Comparison of ENCODE assay signal across 31 cellular contexts in the genomic region with DNA sequence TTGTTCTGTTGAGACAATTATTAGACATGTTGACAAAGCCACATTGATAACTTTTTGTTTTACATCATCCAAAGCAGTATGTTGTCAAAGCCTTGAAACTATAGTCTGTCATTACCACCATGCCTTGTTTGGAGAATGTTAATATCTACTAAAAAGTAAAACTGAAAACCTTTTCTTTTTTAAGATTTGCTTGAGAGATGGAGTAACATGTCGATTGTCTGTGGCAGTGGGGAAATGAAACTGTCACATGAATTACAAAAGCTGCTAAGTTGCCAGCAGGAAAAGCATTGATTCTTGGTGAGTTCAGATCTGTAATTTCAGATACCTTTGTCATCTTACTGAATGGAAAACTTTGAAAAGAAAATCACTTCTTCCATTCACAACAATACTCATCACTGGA.
DNase-seq lines count a peak whose midpoint lies in the region; ATAC-seq, FAIRE-seq and TF ChIP-seq lines count a peak whose summit lies in the region.
"Had no signal": no experiment of that assay in that cellular context is flagged by ENCODE, and none has a peak within 500 bp of the region (broad histone marks: within the 10 kb centered on the region; RNA-seq: fewer than 3 reads in every experiment).

No MANE protein-coding gene starts in this region.

- no peaks in the 10 kb centered on the region for H3K36me3 Mint-ChIP-seq in activated T-cell treated with anti-CD3 and anti-CD28 coated beads, Interleukin-2, amount 50 U/mL, for 4 hours (ENCODE audit: insufficient read depth)
- H3K36me3 Mint-ChIP-seq: stimulated activated naive B cell treated with anti-CD40 and anti-IgM and Interleukin-4, amounts not matched to agents 10 μg/mL and 1 μg/mL and 100 μg/mL, for 72 hours; type B pancreatic cell had no signal

- in situ Hi-C loops in GM12878 (cut with MboI): no loop called here

- H3K4me3 Mint-ChIP-seq in activated T-cell treated with anti-CD3 and anti-CD28 coated beads, Interleukin-2, amount 50 U/mL, for 4 hours: no peak overlapping the region
- H3K4me3 Mint-ChIP-seq: activated naive CD4-positive, alpha-beta T cell treated with anti-CD3 and anti-CD28 coated beads for 36 hours; neural crest cell; stimulated activated naive B cell treated with anti-CD40 and anti-IgM and Interleukin-4, amounts not matched to agents 10 μg/mL and 1 μg/mL and 100 μg/mL, for 72 hours; type B pancreatic cell had no signal

- H3K9me3 ChIP-seq in GM12878 (replicated peaks; ENCODE audit: control insufficient read depth, insufficient read depth, low read length): no peaks in the 10 kb centered on the region
- H3K9me3 ChIP-seq: adrenal gland, BLaER1, HAP-1, right atrium auricular region had no signal

- no peaks in the 10 kb centered on the region for H3K79me2 ChIP-seq in GM12878 (ENCODE audit: control insufficient read depth, insufficient read depth, low read length)

- RAD21 ChIA-PET in GM12878 (lab: Charles Lee; ENCODE audit: unreplicated experiment): no interaction called here

- ATAC-seq in GM21367 (IDR thresholded peaks at IDR 0.05; ENCODE audit: unreplicated experiment) (peak; percentile 59), HG02610 (IDR thresholded peaks at IDR 0.05; ENCODE audit: unreplicated experiment) (peak; percentile 56), GM12878 (peak; percentile 42; the same call in 2 of the 3 replicates), HG03139 (IDR thresholded peaks at IDR 0.05; ENCODE audit: unreplicated experiment) (no peak)
- ATAC-seq in activated T-cell treated with anti-CD3 and anti-CD28 coated beads, Interleukin-2, amount 50 U/mL, for 4 hours: no peak
- ATAC-seq: K562; left lobe of liver; Panc1; stimulated activated naive B cell treated with anti-CD40 and anti-IgM and Interleukin-4, amounts not matched to agents 10 μg/mL and 1 μg/mL and 100 μg/mL, for 72 hours had no signal

- H3K9ac ChIP-seq in GM12878 (ENCODE audit: control insufficient read depth, insufficient read depth, low read length): no peak overlapping the region
- H3K9ac ChIP-seq: BLaER1 had no signal

- no peaks in the 10 kb centered on the region for H3K4me1 Mint-ChIP-seq in activated T-cell treated with anti-CD3 and anti-CD28 coated beads, Interleukin-2, amount 50 U/mL, for 4 hours (ENCODE audit: low read depth)
- H3K4me1 Mint-ChIP-seq: stimulated activated naive B cell treated with anti-CD40 and anti-IgM and Interleukin-4, amounts not matched to agents 10 μg/mL and 1 μg/mL and 100 μg/mL, for 72 hours had no signal

- BruUV-seq in GM12878 (replicated peaks; lab: Mats Ljungman, UMichigan): no TSS peak

- H3K4me3 ChIP-seq in GM12878: no peak overlapping the region
- H3K4me3 ChIP-seq: adrenal gland, BLaER1, HAP-1, K562, right atrium auricular region had no signal

- TF ChIP-seq CTCF in GM12878 (IDR thresholded peaks at IDR 0.05 in 2 of 3, conservative IDR thresholded peaks at IDR 0.05 in 1 of 3; ENCODE audit: control insufficient read depth in 2 of 3, extremely low read depth in 1 of 3, insufficient read depth in 1 of 3, low read depth in 3 of 3, low read length in 3 of 3): no peak

- no peak overlapping the region for H3K27ac ChIP-seq in GM12878 (ENCODE audit: control insufficient read depth, insufficient read depth)
- H3K27ac ChIP-seq: adrenal gland, BLaER1, right atrium auricular region had no signal

- no peaks in the 10 kb centered on the region for H3K36me3 ChIP-seq in GM12878 (ENCODE audit: control insufficient read depth in 2 of 2, insufficient read depth in 2 of 2, low read length in 1 of 2)
- H3K36me3 ChIP-seq: adrenal gland, BLaER1, HAP-1, right atrium auricular region had no signal

- TF ChIP-seq EP300 in GM12878 (IDR thresholded peaks at IDR 0.05; ENCODE audit: borderline replicate concordance in 1 of 2, control insufficient read depth in 1 of 2, low read depth in 2 of 2, low read length in 2 of 2): no peak

- no peak for TF ChIP-seq POLR2A in GM12878 (IDR thresholded peaks at IDR 0.05; ENCODE audit: low read depth, low read length)

- H3K9me3 Mint-ChIP-seq in activated T-cell treated with anti-CD3 and anti-CD28 coated beads, Interleukin-2, amount 50 U/mL, for 4 hours: no peaks in the 10 kb centered on the region
- H3K9me3 Mint-ChIP-seq: activated naive CD4-positive, alpha-beta T cell treated with anti-CD3 and anti-CD28 coated beads for 36 hours; neural crest cell; stimulated activated naive B cell treated with anti-CD40 and anti-IgM and Interleukin-4, amounts not matched to agents 10 μg/mL and 1 μg/mL and 100 μg/mL, for 72 hours; type B pancreatic cell had no signal

- no peak overlapping the region for H3K4me2 ChIP-seq in GM12878 (ENCODE audit: control insufficient read depth, insufficient read depth)
- H3K4me2 ChIP-seq: BLaER1 had no signal

- no peak for DNase-seq in GM18507 (ENCODE audit: extremely low spot score, insufficient read length, low read depth)
- no peak for DNase-seq in GM12878 (ENCODE audit: low read depth, low spot score)
- DNase-seq in HPDE6-E6E7 (ENCODE audit: extremely low spot score): no peak
- DNase-seq in activated T-cell treated with anti-CD3 and anti-CD28 coated beads, Interleukin-2, amount 50 U/mL, for 4 hours: no peak
- DNase-seq: activated CD4-positive, alpha-beta T cell treated with anti-CD3 and anti-CD28 coated beads, Interleukin-2, amount 50 U/mL, for 48 hours; activated CD4-positive, CD25-positive, alpha-beta regulatory T cell treated with anti-CD3 and anti-CD28 coated beads, Interleukin-2, amount 50 U/mL, for 72 hours; activated naive CD4-positive, alpha-beta T cell treated with anti-CD3 and anti-CD28 coated beads for 36 hours; adrenal gland; central memory CD4-positive, alpha-beta T cell; erythroblast; mesenchymal stem cell; NCI-H1930; NCI-H2171 treated with DMSO at 0.1 percent for 48 hours; NCI-H510A treated with DMSO at 0.1 percent for 48 hours; NK-92 treated with Interleukin-12 subunit alpha and Interleukin-12 subunit beta, amount 100 ng/mL, for 24 hours; Right ventricle myocardium superior; small intestine; stimulated activated naive B cell treated with anti-CD40 and anti-IgM and Interleukin-4, amounts not matched to agents 10 μg/mL and 1 μg/mL and 100 μg/mL, for 72 hours; substantia nigra had no signal

- WGBS in GM12878 (ENCODE audit: insufficient coverage, insufficient replicate concordance, low lambda C conversion rate, missing lambda C conversion rate): 0% methylated on average over 1 of the region's 1 CpG

- FAIRE-seq in GM18507 (lab: Jason Lieb, UNC) (peak; percentile 36), GM12878 (lab: Jason Lieb, UNC) (no peak)
- FAIRE-seq: islet of Langerhans, K562, small intestine had no signal

- no peaks in the 10 kb centered on the region for H3K4me1 ChIP-seq in GM12878 (ENCODE audit: control insufficient read depth, insufficient read depth, low read length)
- H3K4me1 ChIP-seq: adrenal gland, BLaER1, HAP-1, right atrium auricular region had no signal

- SMC1A ChIA-PET in GM12878 (lab: Charles Lee; ENCODE audit: uncharacterized antibody, unreplicated experiment): no interaction called here

- H2AFZ ChIP-seq in GM12878 (ENCODE audit: control insufficient read depth, low read depth, low read length): no peak overlapping the region

- H3K27me3 ChIP-seq in GM12878 (replicated peaks in 1 of 2; ENCODE audit: control insufficient read depth in 2 of 2, insufficient read depth in 2 of 2, low read length in 1 of 2): no peaks in the 10 kb centered on the region
- H3K27me3 ChIP-seq: adrenal gland, BLaER1, right atrium auricular region had no signal

- TF ChIP-seq RAD21 in GM12878 (IDR thresholded peaks at IDR 0.05; ENCODE audit: insufficient read depth, low read depth, low read length): no peak

- POLR2A ChIA-PET in GM12878 (lab: Charles Lee): no interaction called here

- peaks cover 3% of the 10 kb centered on the region for H3K27me3 Mint-ChIP-seq in activated T-cell treated with anti-CD3 and anti-CD28 coated beads, Interleukin-2, amount 50 U/mL, for 4 hours (ENCODE audit: low read depth)

- intact Hi-C loops in GM12878 (cut with micrococcal nuclease; ENCODE audit: unreplicated experiment): loop anchor here (5.0 kb wide), 1 partner anchor 266 kb away; no protein-coding TSS in a partner anchor

- CTCF ChIA-PET in GM12878 (lab: Yijun Ruan, JAX): no interaction called here

- H4K20me1 ChIP-seq in GM12878 (ENCODE audit: control insufficient read depth, insufficient read depth): no peaks in the 10 kb centered on the region
- H4K20me1 ChIP-seq: BLaER1 had no signal

TF ChIP-seq in GM12878, 131 proteins besides CTCF, POLR2A, EP300 and RAD21:
- no peak for TF ChIP-seq GABPA (IDR thresholded peaks at IDR 0.05; ENCODE audit: low read depth)
- no peak for TF ChIP-seq ZNF622 (IDR thresholded peaks at IDR 0.05)
- no peak for TF ChIP-seq ESRRA (IDR thresholded peaks at IDR 0.05; ENCODE audit: low read length)
- peak; percentile 26; the same call in 1 of the 2 replicates for TF ChIP-seq SPI1 (IDR thresholded peaks at IDR 0.05; ENCODE audit: borderline replicate concordance, insufficient read depth, low read depth, low read length)
- TF ChIP-seq, protein P1, sequence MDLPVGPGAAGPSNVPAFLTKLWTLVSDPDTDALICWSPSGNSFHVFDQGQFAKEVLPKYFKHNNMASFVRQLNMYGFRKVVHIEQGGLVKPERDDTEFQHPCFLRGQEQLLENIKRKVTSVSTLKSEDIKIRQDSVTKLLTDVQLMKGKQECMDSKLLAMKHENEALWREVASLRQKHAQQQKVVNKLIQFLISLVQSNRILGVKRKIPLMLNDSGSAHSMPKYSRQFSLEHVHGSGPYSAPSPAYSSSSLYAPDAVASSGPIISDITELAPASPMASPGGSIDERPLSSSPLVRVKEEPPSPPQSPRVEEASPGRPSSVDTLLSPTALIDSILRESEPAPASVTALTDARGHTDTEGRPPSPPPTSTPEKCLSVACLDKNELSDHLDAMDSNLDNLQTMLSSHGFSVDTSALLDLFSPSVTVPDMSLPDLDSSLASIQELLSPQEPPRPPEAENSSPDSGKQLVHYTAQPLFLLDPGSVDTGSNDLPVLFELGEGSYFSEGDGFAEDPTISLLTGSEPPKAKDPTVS (IDR thresholded peaks at IDR 0.05; ENCODE audit: low read depth, low read length): no peak
- TF ChIP-seq, protein P2, sequence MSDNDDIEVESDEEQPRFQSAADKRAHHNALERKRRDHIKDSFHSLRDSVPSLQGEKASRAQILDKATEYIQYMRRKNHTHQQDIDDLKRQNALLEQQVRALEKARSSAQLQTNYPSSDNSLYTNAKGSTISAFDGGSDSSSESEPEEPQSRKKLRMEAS (IDR thresholded peaks at IDR 0.05; ENCODE audit: low read depth, low read length): no peak

Comparison
In these comparisons a context has a peak if more than half of its experiments do, and no peak if none do; other contexts are left out.
1. ATAC-seq: peak in GM21367 (single experiment), HG02610 (single experiment) and GM12878 (single experiment); none in activated T-cell treated with anti-CD3 and anti-CD28 coated beads, Interleukin-2, amount 50 U/mL, for 4 hours (0 of 2) and HG03139 (single experiment).